Comparison of ENCODE assay signal across 8 cellular contexts in the genomic region with DNA sequence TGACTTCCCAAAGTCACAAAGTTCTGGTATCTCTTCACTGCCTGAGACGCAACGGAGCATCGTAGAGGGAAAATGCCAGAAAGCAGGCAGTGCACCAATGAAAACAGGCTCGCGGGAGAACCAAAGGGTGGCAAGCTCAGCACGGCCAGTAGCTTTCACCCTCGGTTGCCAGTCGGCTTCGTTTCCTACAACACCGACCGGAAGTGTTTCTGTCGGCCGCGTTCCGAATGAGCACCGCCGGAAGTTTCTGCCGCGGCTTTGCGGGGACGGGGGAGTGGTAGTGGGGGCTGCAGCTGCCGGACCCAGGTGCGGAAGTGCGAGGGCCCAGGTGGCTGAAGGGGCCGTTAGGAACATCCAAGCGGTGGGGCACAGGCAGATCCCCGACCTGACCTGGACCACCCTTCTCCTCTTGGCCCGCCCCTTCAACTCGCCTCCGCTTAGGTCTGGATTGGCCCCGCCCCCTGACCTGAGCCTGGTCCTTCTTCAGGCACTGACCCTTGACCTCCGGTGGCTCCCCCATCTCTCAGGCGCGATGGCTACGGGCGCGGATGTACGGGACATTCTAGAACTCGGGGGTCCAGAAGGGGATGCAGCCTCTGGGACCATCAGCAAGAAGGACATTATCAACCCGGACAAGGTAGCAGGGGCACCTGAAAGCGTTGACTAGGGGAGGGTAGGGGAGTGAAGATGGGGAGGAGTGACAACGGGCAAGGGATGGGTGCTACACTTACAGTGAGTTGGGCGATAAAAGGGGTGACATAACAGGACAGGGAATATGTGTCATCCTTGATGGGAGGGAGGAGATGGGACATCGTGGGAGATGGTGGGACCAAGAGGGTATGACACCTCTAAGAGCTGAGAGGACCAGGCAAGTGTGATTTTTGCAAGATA. TPM values are rescaled to one million over a fixed set of nuclear protein-coding genes. Genes with fewer than 3 reads are reported as not detected.
DNase-seq lines count a peak whose midpoint lies in the region; ATAC-seq and TF ChIP-seq lines count a peak whose summit lies in the region.

A gene with protein sequence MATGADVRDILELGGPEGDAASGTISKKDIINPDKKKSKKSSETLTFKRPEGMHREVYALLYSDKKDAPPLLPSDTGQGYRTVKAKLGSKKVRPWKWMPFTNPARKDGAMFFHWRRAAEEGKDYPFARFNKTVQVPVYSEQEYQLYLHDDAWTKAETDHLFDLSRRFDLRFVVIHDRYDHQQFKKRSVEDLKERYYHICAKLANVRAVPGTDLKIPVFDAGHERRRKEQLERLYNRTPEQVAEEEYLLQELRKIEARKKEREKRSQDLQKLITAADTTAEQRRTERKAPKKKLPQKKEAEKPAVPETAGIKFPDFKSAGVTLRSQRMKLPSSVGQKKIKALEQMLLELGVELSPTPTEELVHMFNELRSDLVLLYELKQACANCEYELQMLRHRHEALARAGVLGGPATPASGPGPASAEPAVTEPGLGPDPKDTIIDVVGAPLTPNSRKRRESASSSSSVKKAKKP (plus strand): TSS at position 250 of the 891 bp plus-strand sequence. CDS start 283 bp downstream, at position 533.

- peaks cover 9% of the 10 kb centered on the region for H3K4me1 ChIP-seq in cardiac muscle cell (ENCODE audit: low read depth)
- no peaks in the 10 kb centered on the region for H3K4me1 ChIP-seq in parathyroid adenoma
- peaks cover 0 to 20% (median 17%) of the 10 kb centered on the region in 4 donors for H3K4me1 ChIP-seq in tibial artery

- TF ChIP-seq CTCF in cardiac muscle cell (IDR thresholded peaks at IDR 0.05; ENCODE audit: low read depth, low read length), result no peak
- TF ChIP-seq CTCF in parathyroid adenoma (IDR thresholded peaks at IDR 0.05), result no peak
- TF ChIP-seq CTCF in tibial artery (IDR thresholded peaks at IDR 0.05), result peak in 1 of 2 experiments; percentile 26

- peak within 1 kb of the TSS; percentile 93 for H3K4me2 ChIP-seq in parathyroid adenoma (ENCODE audit: low read length)

- DNase-seq in GDM1 (lab: John Stamatoyannopoulos, UW) (peak; percentile 64), NCI-H128 (lab: John Stamatoyannopoulos, UW; ENCODE audit: unreplicated experiment) (peak; percentile 91), SW 1271 (lab: John Stamatoyannopoulos, UW) (peak; percentile 12 to 78), cardiac muscle cell (ENCODE audit: low read depth in 1 of 2, low spot score in 1 of 2) (peak; percentile 89 to 90), tibial artery (peak; percentile 80 to 88)
- DNase-seq in activated naive CD8-positive, alpha-beta T cell treated with anti-CD3 and anti-CD28 coated beads, Interleukin-2, amount 50 U/mL, for 16 hours (ENCODE audit: low read depth, low spot score), result peak; percentile 70

- no peaks in the 10 kb centered on the region for H3K79me2 ChIP-seq in parathyroid adenoma

- peak within 1 kb of the TSS; percentile 11 for H3K27ac ChIP-seq in cardiac muscle cell
- H3K27ac ChIP-seq in parathyroid adenoma, result peak within 1 kb of the TSS; percentile 58
- H3K27ac ChIP-seq in tibial artery, result peak within 1 kb of the TSS; percentile 82 to 84

- H3K4me3 ChIP-seq in cardiac muscle cell (peak within 1 kb of the TSS; percentile 96), parathyroid adenoma (ENCODE audit: low read depth, low read length) (peak within 1 kb of the TSS; percentile 89), tibial artery (peak within 1 kb of the TSS; percentile 86 to 92)

- peak within 1 kb of the TSS; percentile 28 for H3K9ac ChIP-seq in parathyroid adenoma

- peaks cover 13% of the 10 kb centered on the region for H3K36me3 ChIP-seq in cardiac muscle cell
- no peaks in the 10 kb centered on the region for H3K36me3 ChIP-seq in parathyroid adenoma (ENCODE audit: control insufficient read depth, insufficient read depth, low read length)
- H3K36me3 ChIP-seq in tibial artery, result peaks cover 6 to 32% (median 7%) of the 10 kb centered on the region in 3 donors

- intact Hi-C loops in tibial artery (cut with DNase I; ENCODE audit: low total_unique reads), result loop anchor here (10.0 kb wide), 1 partner anchor 191 kb away; the partner anchor contains the start of gene RNF220

- H2AFZ ChIP-seq in parathyroid adenoma, result peak within 1 kb of the TSS; percentile 96

- no peaks in the 10 kb centered on the region for H3K27me3 ChIP-seq in cardiac muscle cell
- no peaks in the 10 kb centered on the region for H3K27me3 ChIP-seq in parathyroid adenoma (ENCODE audit: control insufficient read depth, insufficient read depth, low read length)
- no peaks in the 10 kb centered on the region for H3K27me3 ChIP-seq in tibial artery

- no peaks in the 10 kb centered on the region for H3K9me3 ChIP-seq in cardiac muscle cell (ENCODE audit: low read depth)
- H3K9me3 ChIP-seq in parathyroid adenoma (ENCODE audit: control insufficient read depth, low read length), result no peaks in the 10 kb centered on the region
- no peaks in the 10 kb centered on the region for H3K9me3 ChIP-seq in tibial artery

- peak; percentile 64 for ATAC-seq in HG02571 (IDR thresholded peaks at IDR 0.05; ENCODE audit: unreplicated experiment)

RNA-seq across cellular contexts. Expression of the gene that starts here (rescaled TPM):
- total RNA-seq in cardiac muscle cell, result 49.5 and 93.3 TPM in 2 replicates
- 77.5 and 84.1 TPM in 2 replicates for polyA plus RNA-seq in cardiac muscle cell

Comparison
In these comparisons a context has a peak if more than half of its experiments do, and no peak if none do; other contexts are left out.
1. Peak in every context shown above with its lines: DNase-seq, ATAC-seq, H3K4me3 ChIP-seq and H3K27ac ChIP-seq.
2. H3K27ac ChIP-seq: peak in every context shown above with its lines; median percentile 83 in tibial artery; 58 in parathyroid adenoma; 11 in cardiac muscle cell.